7 cellular contexts compared by ENCODE assay signal in the genomic region with DNA sequence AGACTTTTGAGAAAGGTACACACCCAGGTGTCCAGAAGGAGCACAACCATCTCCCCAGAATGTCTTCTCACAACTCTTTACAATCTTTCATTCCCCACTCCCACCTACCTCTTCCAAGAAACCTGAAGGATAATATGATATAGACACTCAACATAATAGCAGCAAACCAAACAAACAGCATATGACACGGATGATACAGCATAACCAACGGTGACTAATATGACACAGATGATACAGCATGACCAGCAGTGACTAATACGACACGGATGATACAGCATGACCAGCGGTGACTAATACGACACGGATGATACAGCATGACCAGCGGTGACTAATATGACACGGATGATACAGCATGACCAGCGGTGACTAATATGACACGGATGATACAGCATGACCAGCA.
A peak's percentile ranks its signal among the peaks of the same experiment; 100 is the strongest.
DNase-seq lines count a peak whose midpoint lies in the region; TF ChIP-seq lines count a peak whose summit lies in the region.
"Not testable (repeated sequence)": the region's sequence is repeated elsewhere in the genome, so short reads cannot be mapped to it uniquely, and the experiment has no call there.

No MANE protein-coding gene starts in this region.

- WGBS in GM23248 (ENCODE audit: low coverage in 1 of 2, low lambda C conversion rate in 2 of 2, missing lambda C conversion rate in 2 of 2), 2 experiments: 90 to 91% methylated on average over 6 to 10 of the region's 11 CpGs

- CTCF ChIA-PET in activated CD4-positive, alpha-beta memory T cell treated with anti-CD3 and anti-CD28 coated beads for 36 hours (lab: Charles Lee): interaction anchor here (0.7 kb wide), 1 partner anchor 154 kb away, joined by 3 read pairs; no protein-coding TSS in a partner anchor
- CTCF ChIA-PET in activated naive CD4-positive, alpha-beta T cell treated with anti-CD3 and anti-CD28 coated beads for 36 hours (lab: Charles Lee): not testable (repeated sequence)

- not testable (repeated sequence) for H3K36me3 Mint-ChIP-seq in activated CD4-positive, alpha-beta memory T cell treated with anti-CD3 and anti-CD28 coated beads for 36 hours; activated naive CD4-positive, alpha-beta T cell treated with anti-CD3 and anti-CD28 coated beads for 36 hours (ENCODE audit: low read depth)
- peaks cover 38% of the 10 kb centered on the region for H3K36me3 Mint-ChIP-seq in nephron progenitor cell (ENCODE audit: low read depth)

- not testable (repeated sequence) for H3K27me3 Mint-ChIP-seq in activated CD4-positive, alpha-beta memory T cell treated with anti-CD3 and anti-CD28 coated beads for 36 hours; activated naive CD4-positive, alpha-beta T cell treated with anti-CD3 and anti-CD28 coated beads for 36 hours (ENCODE audit: low read depth); nephron progenitor cell (ENCODE audit: low read depth, poor library complexity)

- not testable (repeated sequence) for H3K4me3 ChIP-seq in GM23248; fibroblast of mammary gland (ENCODE audit: control insufficient read depth, low read depth, low read length)

- H3K4me1 Mint-ChIP-seq in activated CD4-positive, alpha-beta memory T cell treated with anti-CD3 and anti-CD28 coated beads for 36 hours (ENCODE audit: low read depth); activated naive CD4-positive, alpha-beta T cell treated with anti-CD3 and anti-CD28 coated beads for 36 hours (ENCODE audit: low read depth); nephron progenitor cell: not testable (repeated sequence)

- POLR2A ChIA-PET in activated CD4-positive, alpha-beta memory T cell treated with anti-CD3 and anti-CD28 coated beads for 36 hours (lab: Charles Lee): not testable (repeated sequence)

- not testable (repeated sequence) for H3K27me3 ChIP-seq in GM23248 (replicated peaks; ENCODE audit: insufficient read depth)

- not testable (repeated sequence) for H3K9me3 Mint-ChIP-seq in activated CD4-positive, alpha-beta memory T cell treated with anti-CD3 and anti-CD28 coated beads for 36 hours; activated naive CD4-positive, alpha-beta T cell treated with anti-CD3 and anti-CD28 coated beads for 36 hours; nephron progenitor cell

- not testable (repeated sequence) for H3K9ac ChIP-seq in GM23248

- not testable (repeated sequence) for H3K9me3 ChIP-seq in GM23248 (ENCODE audit: low read depth)

- peaks cover 30% of the 10 kb centered on the region for H3F3A ChIP-seq in GM23248 (ENCODE audit: insufficient read depth)

- not testable (repeated sequence) for H4K20me1 ChIP-seq in GM23248 (ENCODE audit: insufficient read depth)

- H3K36me3 ChIP-seq in GM23248 (ENCODE audit: low read depth): not testable (repeated sequence)

- peaks cover 20% of the 10 kb centered on the region for H3K79me2 ChIP-seq in GM23248 (ENCODE audit: insufficient read depth)

- not testable (repeated sequence) for H3K9me2 ChIP-seq in GM23248 (ENCODE audit: insufficient read depth)

- H3K4me1 ChIP-seq in GM23248 (ENCODE audit: insufficient read depth): not testable (repeated sequence)

- not testable (repeated sequence) for H2AFZ ChIP-seq in GM23248

- in situ Hi-C loops in GM23248 (cut with MboI): not testable (repeated sequence)

- H3K27ac ChIP-seq in GM23248: peak overlapping the region; percentile 14; the same call in 1 of the 2 replicates

- not testable (repeated sequence) for H3K27ac Mint-ChIP-seq in activated CD4-positive, alpha-beta memory T cell treated with anti-CD3 and anti-CD28 coated beads for 36 hours; activated naive CD4-positive, alpha-beta T cell treated with anti-CD3 and anti-CD28 coated beads for 36 hours
- peak overlapping the region; percentile 14 for H3K27ac Mint-ChIP-seq in nephron progenitor cell

- not testable (repeated sequence) for H3K4me3 Mint-ChIP-seq in activated CD4-positive, alpha-beta memory T cell treated with anti-CD3 and anti-CD28 coated beads for 36 hours; activated naive CD4-positive, alpha-beta T cell treated with anti-CD3 and anti-CD28 coated beads for 36 hours; nephron progenitor cell

- DNase-seq in GM23248 (peak; percentile 22), RKO (ENCODE audit: low spot score) (peak; percentile 24), fibroblast of mammary gland (ENCODE audit: low read depth) (peak; percentile 11)
- DNase-seq in activated CD4-positive, alpha-beta memory T cell treated with anti-CD3 and anti-CD28 coated beads for 36 hours: peak; percentile 23
- peak; percentile 15 for DNase-seq in activated naive CD4-positive, alpha-beta T cell treated with anti-CD3 and anti-CD28 coated beads for 36 hours
- not testable (repeated sequence) for DNase-seq in nephron progenitor cell
- DNase-seq in stimulated activated CD4-positive, alpha-beta T cell treated with anti-CD3 and anti-CD28 coated beads, Interleukin-1b, Interleukin-23, amount 100 ng/mL, for 48 hours: peak; percentile 9

- H3K4me2 ChIP-seq in GM23248 (ENCODE audit: unreplicated experiment): not testable (repeated sequence)

- TF ChIP-seq CTCF in fibroblast of mammary gland (conservative IDR thresholded peaks at IDR 0.05; ENCODE audit: control insufficient read depth, insufficient read depth, low read depth, low read length); nephron progenitor cell (IDR thresholded peaks at IDR 0.05): not testable (repeated sequence)

- intact Hi-C loops in activated CD4-positive, alpha-beta memory T cell treated with anti-CD3 and anti-CD28 coated beads for 36 hours (cut with micrococcal nuclease); activated naive CD4-positive, alpha-beta T cell treated with anti-CD3 and anti-CD28 coated beads for 36 hours (cut with micrococcal nuclease): not testable (repeated sequence)
